In genomic region chr14:65804752-65805473, GRCh38 we compare ENCODE assay signal across 26 cellular contexts.
DNase-seq lines count a peak whose midpoint lies in the region; ATAC-seq and TF ChIP-seq lines count a peak whose summit lies in the region.
"Had no signal": no experiment of that assay in that cellular context is flagged by ENCODE, and none has a peak within 500 bp of the region (broad histone marks: within the 10 kb centered on the region; RNA-seq: fewer than 3 reads in every experiment).

No MANE protein-coding gene starts in this region.

- no peaks in the 10 kb centered on the region for H3K36me3 Mint-ChIP-seq in activated naive CD4-positive, alpha-beta T cell treated with anti-CD3 and anti-CD28 coated beads, Interleukin-2, amount 50 U/mL, for 72 hours
- H3K36me3 Mint-ChIP-seq in activated naive CD4-positive, alpha-beta T cell treated with anti-CD3 and anti-CD28 coated beads, Interleukin-2, amount 10 ng/mL, durations not matched to agents 7 days and 5 days: no peaks in the 10 kb centered on the region
- no peaks in the 10 kb centered on the region for H3K36me3 Mint-ChIP-seq in Calu3 (ENCODE audit: insufficient read depth, unreplicated experiment)
- H3K36me3 Mint-ChIP-seq: natural killer cell treated with Interleukin-12 subunit alpha and Interleukin-12 subunit beta and Interleukin-15 and Interleukin-18, amount 100 ng/mL, for 72 hours had no signal

- CTCF ChIA-PET in activated naive CD4-positive, alpha-beta T cell treated with anti-CD3 and anti-CD28 coated beads, Interleukin-2, amount 10 ng/mL, durations not matched to agents 7 days and 5 days (lab: Charles Lee): interaction anchor here (1.1 kb wide), 1 partner anchor 9 kb away, joined by 3 read pairs; no protein-coding TSS in a partner anchor
- CTCF ChIA-PET in Calu3 (lab: Charles Lee): no interaction called here

- H3K27ac ChIP-seq in OCI-LY3 (ENCODE audit: low read length) (no peak overlapping the region), coronary artery (no peak overlapping the region)
- H3K27ac ChIP-seq: testis, WERI-Rb-1 had no signal

- H3K27me3 Mint-ChIP-seq in activated naive CD4-positive, alpha-beta T cell treated with anti-CD3 and anti-CD28 coated beads, Interleukin-2, amount 10 ng/mL, durations not matched to agents 7 days and 5 days: no peaks in the 10 kb centered on the region
- H3K27me3 Mint-ChIP-seq in Calu3 (ENCODE audit: unreplicated experiment): peaks cover 19% of the 10 kb centered on the region
- H3K27me3 Mint-ChIP-seq: CD8-positive, alpha-beta memory T cell had no signal

- peaks cover 3% of the 10 kb centered on the region; the same call in 1 of the 2 replicates for H3K27me3 ChIP-seq in OCI-LY3 (ENCODE audit: low read depth, low read length)
- H3K27me3 ChIP-seq: testis had no signal

- no peak overlapping the region for H3K9ac ChIP-seq in OCI-LY3 (ENCODE audit: low read length)

- no peak for DNase-seq in activated naive CD4-positive, alpha-beta T cell treated with anti-CD3 and anti-CD28 coated beads, Interleukin-2, amount 50 U/mL, for 72 hours (ENCODE audit: low spot score in 2 of 2)
- no peak for DNase-seq in activated naive CD4-positive, alpha-beta T cell treated with anti-CD3 and anti-CD28 coated beads, Interleukin-2, amount 10 ng/mL, durations not matched to agents 7 days and 5 days
- DNase-seq in GM20000 (ENCODE audit: low spot score) (peak; percentile 20), superior temporal gyrus (ENCODE audit: extremely low spot score) (peak; percentile 29), Calu3 (no peak), coronary artery (ENCODE audit: low spot score) (no peak)
- DNase-seq: activated naive CD4-positive, alpha-beta T cell; activated T-cell treated with anti-CD3 and anti-CD28 coated beads, Interleukin-2, amount 50 U/mL, for 1 hour; caudate nucleus; CD8-positive, alpha-beta memory T cell; DMS 273 treated with DMSO at 0.1 percent for 48 hours; effector memory CD8-positive, alpha-beta T cell; IMR-90; NCI-H1417 treated with DMSO at 0.1 percent for 48 hours; NCI-H446; NCI-H82; retina; stimulated activated naive CD4-positive, alpha-beta T cell; SW 1271; T1000; testis; WERI-Rb-1 had no signal

- peak; percentile 55 to 76 for ATAC-seq in activated naive CD4-positive, alpha-beta T cell treated with anti-CD3 and anti-CD28 coated beads, Interleukin-2, amount 50 U/mL, for 72 hours
- no peak for ATAC-seq in GM19455 (IDR thresholded peaks at IDR 0.05; ENCODE audit: unreplicated experiment)
- ATAC-seq: effector memory CD8-positive, alpha-beta T cell had no signal

- H3K9me3 ChIP-seq in OCI-LY3 (ENCODE audit: insufficient read depth, low read length): peaks cover 20% of the 10 kb centered on the region
- H3K9me3 ChIP-seq: testis had no signal

- no peaks in the 10 kb centered on the region for H4K20me1 ChIP-seq in OCI-LY3 (ENCODE audit: insufficient read depth, low read length)

- BruUV-seq in Calu3 (replicated peaks; lab: Mats Ljungman, UMichigan): no TSS peak

- H3K4me3 ChIP-seq in OCI-LY3 (ENCODE audit: low read length): no peak overlapping the region
- no peak overlapping the region for H3K4me3 ChIP-seq in coronary artery
- H3K4me3 ChIP-seq: lung, testis had no signal

- TF ChIP-seq CTCF in GM20000 (IDR thresholded peaks at IDR 0.05; ENCODE audit: extremely low read depth, missing control alignments): no peak
- TF ChIP-seq CTCF in OCI-LY3 (IDR thresholded peaks at IDR 0.05; ENCODE audit: low read depth, low read length): no peak
- TF ChIP-seq CTCF in Calu3 (IDR thresholded peaks at IDR 0.05; ENCODE audit: unreplicated experiment): no peak
- no peak for TF ChIP-seq CTCF in coronary artery (IDR thresholded peaks at IDR 0.05)

- peaks cover 26% of the 10 kb centered on the region for H3K4me1 ChIP-seq in OCI-LY3 (ENCODE audit: low read length)
- H3K4me1 ChIP-seq: testis had no signal

- peak overlapping the region; percentile 32 for H3K4me2 ChIP-seq in OCI-LY3 (ENCODE audit: low read length)

- intact Hi-C loops in Calu3 (cut with micrococcal nuclease; ENCODE audit: unreplicated experiment): no loop called here

- H3K79me2 ChIP-seq in OCI-LY3 (ENCODE audit: low read length): no peaks in the 10 kb centered on the region

- no peak overlapping the region for H3K27ac Mint-ChIP-seq in activated naive CD4-positive, alpha-beta T cell treated with anti-CD3 and anti-CD28 coated beads, Interleukin-2, amount 50 U/mL, for 72 hours
- H3K27ac Mint-ChIP-seq in activated naive CD4-positive, alpha-beta T cell treated with anti-CD3 and anti-CD28 coated beads, Interleukin-2, amount 10 ng/mL, durations not matched to agents 7 days and 5 days: no peak overlapping the region
- H3K27ac Mint-ChIP-seq in Calu3 (ENCODE audit: unreplicated experiment): no peak overlapping the region
- H3K27ac Mint-ChIP-seq: CD8-positive, alpha-beta memory T cell; effector memory CD8-positive, alpha-beta T cell; natural killer cell treated with Interleukin-12 subunit alpha and Interleukin-12 subunit beta and Interleukin-15 and Interleukin-18, amount 100 ng/mL, for 72 hours had no signal

- no peak overlapping the region for H2AFZ ChIP-seq in OCI-LY3 (ENCODE audit: low read depth, low read length)

- peaks cover 2 to 3% of the 10 kb centered on the region in 2 donors for H3K9me3 Mint-ChIP-seq in activated naive CD4-positive, alpha-beta T cell treated with anti-CD3 and anti-CD28 coated beads, Interleukin-2, amount 50 U/mL, for 72 hours
- H3K9me3 Mint-ChIP-seq in activated naive CD4-positive, alpha-beta T cell treated with anti-CD3 and anti-CD28 coated beads, Interleukin-2, amount 10 ng/mL, durations not matched to agents 7 days and 5 days: peaks cover 1% of the 10 kb centered on the region
- no peaks in the 10 kb centered on the region for H3K9me3 Mint-ChIP-seq in Calu3 (ENCODE audit: low read depth, unreplicated experiment)
- H3K9me3 Mint-ChIP-seq: CD8-positive, alpha-beta memory T cell; effector memory CD8-positive, alpha-beta T cell; natural killer cell treated with Interleukin-12 subunit alpha and Interleukin-12 subunit beta and Interleukin-15 and Interleukin-18, amount 100 ng/mL, for 72 hours had no signal

- peaks cover 3% of the 10 kb centered on the region for H3K36me3 ChIP-seq in OCI-LY3 (replicated peaks; ENCODE audit: low read depth, low read length)
- H3K36me3 ChIP-seq: WERI-Rb-1 had no signal

- H3K4me1 Mint-ChIP-seq in activated naive CD4-positive, alpha-beta T cell treated with anti-CD3 and anti-CD28 coated beads, Interleukin-2, amount 10 ng/mL, durations not matched to agents 7 days and 5 days: no peaks in the 10 kb centered on the region
- H3K4me1 Mint-ChIP-seq in Calu3 (ENCODE audit: low read depth, unreplicated experiment): no peaks in the 10 kb centered on the region
- H3K4me1 Mint-ChIP-seq: CD8-positive, alpha-beta memory T cell had no signal

- H3K4me3 Mint-ChIP-seq in activated naive CD4-positive, alpha-beta T cell treated with anti-CD3 and anti-CD28 coated beads, Interleukin-2, amount 10 ng/mL, durations not matched to agents 7 days and 5 days: no peak overlapping the region
- no peak overlapping the region for H3K4me3 Mint-ChIP-seq in Calu3 (ENCODE audit: low read depth, unreplicated experiment)
- H3K4me3 Mint-ChIP-seq: CD8-positive, alpha-beta memory T cell; effector memory CD8-positive, alpha-beta T cell had no signal

Comparison
In these comparisons a context has a peak if more than half of its experiments do, and no peak if none do; other contexts are left out.
1. DNase-seq: peak in GM20000 (single experiment) and superior temporal gyrus (single experiment); none in activated naive CD4-positive, alpha-beta T cell treated with anti-CD3 and anti-CD28 coated beads, Interleukin-2, amount 50 U/mL, for 72 hours (0 of 2), activated naive CD4-positive, alpha-beta T cell treated with anti-CD3 and anti-CD28 coated beads, Interleukin-2, amount 10 ng/mL, durations not matched to agents 7 days and 5 days (single experiment), Calu3 (single experiment) and coronary artery (single experiment).